Comparison of ENCODE assay signal across 6 cellular contexts in the genomic region with DNA sequence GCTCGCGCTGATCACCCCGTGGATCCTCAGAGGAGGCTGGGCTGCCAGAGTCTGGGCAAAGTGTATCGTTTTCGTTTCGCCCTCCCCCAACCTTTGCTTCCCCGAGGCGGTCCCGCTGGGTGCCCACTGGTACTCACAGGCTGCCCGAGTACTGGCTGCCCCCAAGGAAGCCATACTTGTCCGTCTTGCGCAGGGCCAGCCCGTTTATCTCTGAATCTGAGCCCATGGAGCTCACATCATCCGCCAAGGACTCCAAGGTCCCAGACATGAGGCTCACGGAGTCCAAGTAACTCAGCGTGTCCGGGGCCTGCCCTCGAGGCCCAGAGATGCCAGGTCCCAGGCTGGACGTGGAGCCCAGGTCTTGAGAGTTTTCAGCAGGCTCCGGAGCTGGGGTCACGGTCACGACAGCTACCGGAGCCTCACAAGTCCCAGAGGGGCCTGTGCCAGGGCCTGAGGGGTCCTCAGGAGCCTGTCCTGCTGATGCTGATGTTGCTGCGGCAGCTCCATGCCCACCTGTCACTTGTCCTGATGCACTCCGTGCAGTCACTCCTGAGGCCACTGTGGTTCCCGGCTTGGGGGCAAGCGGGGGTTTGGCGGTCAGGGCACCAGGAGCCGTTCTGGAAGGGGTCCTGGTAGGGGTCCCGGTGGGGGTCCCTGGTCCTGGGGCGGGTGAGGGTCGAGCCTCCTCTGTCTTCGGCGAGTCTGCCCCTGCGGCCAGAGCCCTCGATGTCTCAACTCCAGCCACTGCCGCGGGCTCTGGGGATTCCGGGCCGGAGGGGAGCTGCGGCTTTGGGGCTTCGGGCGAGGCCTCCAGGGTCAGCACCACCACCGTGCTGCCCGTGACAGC. TPM values are rescaled to one million over a fixed set of nuclear protein-coding genes. Genes with fewer than 3 reads are reported as not detected.
DNase-seq lines count a peak whose midpoint lies in the region; ATAC-seq lines count a peak whose summit lies in the region.

No MANE protein-coding gene starts in this region.

- H3K4me1 ChIP-seq in HAP-1 (peaks cover 10% of the 10 kb centered on the region), muscle layer of duodenum (ENCODE audit: control insufficient read depth in 1 of 2, insufficient read depth in 2 of 2, low read length in 2 of 2) (peaks cover 13 to 40% of the 10 kb centered on the region in 2 donors)

- H3K4me3 ChIP-seq in HAP-1: peak overlapping the region; percentile 68
- H3K4me3 ChIP-seq in muscle layer of duodenum (ENCODE audit: low read depth in 1 of 2, low read length in 2 of 2): peak overlapping the region; percentile 62 to 94

- DNase-seq in HAP-1 (ENCODE audit: low spot score in 2 of 2) (peak in 1 of 2 experiments; percentile 34), NCI-H1694 treated with DMSO at 0.1 percent for 48 hours (lab: John Stamatoyannopoulos, UW) (no peak)

- H3K36me3 ChIP-seq in HAP-1 (replicated peaks): peaks cover 16% of the 10 kb centered on the region
- H3K36me3 ChIP-seq in muscle layer of duodenum (ENCODE audit: control insufficient read depth in 1 of 2, insufficient read depth in 2 of 2, low read length in 2 of 2): peaks cover 8 to 11% of the 10 kb centered on the region in 2 donors

- H3K27me3 ChIP-seq in HAP-1 (ENCODE audit: low read depth) (no peaks in the 10 kb centered on the region), muscle layer of duodenum (ENCODE audit: low read depth, low read length) (no peaks in the 10 kb centered on the region)

- in situ Hi-C loops in HAP-1 (cut with MboI; ENCODE audit: low sequenced_read_pairs): no loop called here

- peak overlapping the region; percentile 36 for H3K27ac ChIP-seq in adipose tissue (ENCODE audit: low read depth, low read length)
- H3K27ac ChIP-seq in muscle layer of duodenum (ENCODE audit: low read length): peak overlapping the region; percentile 74

- WGBS in adipose tissue, 3 donors: 0 to 1% (median 1%) methylated on average over 43 to 45 of the region's 45 CpGs

- no peaks in the 10 kb centered on the region for H3K9me3 ChIP-seq in HAP-1
- H3K9me3 ChIP-seq in muscle layer of duodenum (ENCODE audit: control insufficient read depth in 1 of 2, low read length in 2 of 2): no peaks in the 10 kb centered on the region

- ATAC-seq in GM18517 (IDR thresholded peaks at IDR 0.05; ENCODE audit: unreplicated experiment) (no peak), GM18511 (IDR thresholded peaks at IDR 0.05; ENCODE audit: unreplicated experiment) (no peak)

RNA-seq across cellular contexts. Expression of a gene that starts 1.0 kb away (rescaled TPM):
- polyA plus RNA-seq in adipose tissue: 10 to 100 TPM; 12.4 to 28.2 (median 27.6) TPM

RNA-seq across cellular contexts. Expression of a gene that starts 5.3 kb away (rescaled TPM):
- 1 to 10 TPM in 1 of 3 donors, under 1 TPM in 1, not detected in 1; 0.98 to 1.3 TPM for polyA plus RNA-seq in adipose tissue

RNA-seq across cellular contexts. Expression of a gene that starts 13.0 kb away (rescaled TPM):
- polyA plus RNA-seq in adipose tissue: 1 to 10 TPM; 1.8 to 3.9 (median 3.6) TPM

RNA-seq across cellular contexts. Expression of a gene that starts 14.2 kb away (rescaled TPM):
- polyA plus RNA-seq in adipose tissue: 10 to 100 TPM; 27.0 to 41.5 (median 37.5) TPM

RNA-seq across cellular contexts. Expression of a gene that starts 25.9 kb away (rescaled TPM):
- polyA plus RNA-seq in adipose tissue: 1 to 10 TPM; 2.4 to 3.9 (median 3.2) TPM
